ENCODE assay signal across 8 cellular contexts in genomic region chr10:86899670-86900276, GRCh38. TPM values are rescaled to one million over a fixed set of nuclear protein-coding genes. Genes with fewer than 3 reads are reported as not detected.
A peak's percentile ranks its signal among the peaks of the same experiment; 100 is the strongest.
DNase-seq lines count a peak whose midpoint lies in the region; FAIRE-seq and TF ChIP-seq lines count a peak whose summit lies in the region.

No MANE protein-coding gene starts in this region.

- no peak overlapping the region for H3K4me3 Mint-ChIP-seq in activated CD4-positive, alpha-beta memory T cell treated with anti-CD3 and anti-CD28 coated beads, Interleukin-2, amount 10 ng/mL, durations not matched to agents 7 days and 5 days
- H3K4me3 Mint-ChIP-seq in nephron, result no peak overlapping the region

- H3K36me3 ChIP-seq in BE2C, result peaks cover 22% of the 10 kb centered on the region

- H3K4me3 ChIP-seq in BE2C (ENCODE audit: low read depth, low read length) (no peak overlapping the region), fibroblast of the aortic adventitia (ENCODE audit: low read depth, low read length) (no peak overlapping the region)

- TF ChIP-seq CTCF in BE2C (IDR thresholded peaks at IDR 0.05; ENCODE audit: low read depth, low read length) (peak; percentile 77), fibroblast of the aortic adventitia (IDR thresholded peaks at IDR 0.05; ENCODE audit: insufficient read depth, low read length) (peak; percentile 75), nephron (IDR thresholded peaks at IDR 0.05; ENCODE audit: unreplicated experiment in 3 of 3) (peak; percentile 77 to 88 (median 81))

- POLR2A ChIA-PET in activated CD4-positive, alpha-beta memory T cell treated with anti-CD3 and anti-CD28 coated beads, Interleukin-2, amount 10 ng/mL, durations not matched to agents 7 days and 5 days (lab: Charles Lee), result interaction anchor here (0.7 to 0.9 kb wide), 2 partner anchors 206 to 499 kb away, joined by 3 to 5 read pairs; no protein-coding TSS in a partner anchor

- peak; percentile 68 for DNase-seq in BE2C
- DNase-seq in GM19239 (ENCODE audit: insufficient read length, low spot score), result no peak
- DNase-seq in NCI-H2227 (lab: John Stamatoyannopoulos, UW; ENCODE audit: unreplicated experiment), result peak; percentile 58
- peak; percentile 43 for DNase-seq in activated CD4-positive, alpha-beta memory T cell treated with anti-CD3 and anti-CD28 coated beads, Interleukin-2, amount 10 ng/mL, durations not matched to agents 7 days and 5 days
- DNase-seq in fibroblast of the aortic adventitia (ENCODE audit: low read depth), result peak; percentile 85
- DNase-seq in urothelium cell line (ENCODE audit: low spot score), result peak; percentile 25
- DNase-seq in NK-92 treated with Interleukin-12 subunit alpha and Interleukin-12 subunit beta, amount 100 ng/mL, for 24 hours (lab: John Stamatoyannopoulos, UW), result no peak

- CTCF ChIA-PET in activated CD4-positive, alpha-beta memory T cell treated with anti-CD3 and anti-CD28 coated beads, Interleukin-2, amount 10 ng/mL, durations not matched to agents 7 days and 5 days (lab: Charles Lee), result interaction anchor here (0.7 to 5.9 kb wide), 8 partner anchors 10 to 211 kb away, joined by 3 to 28 read pairs (median 4); no protein-coding TSS in a partner anchor

- peaks cover 4% of the 10 kb centered on the region for H3K36me3 Mint-ChIP-seq in activated CD4-positive, alpha-beta memory T cell treated with anti-CD3 and anti-CD28 coated beads, Interleukin-2, amount 10 ng/mL, durations not matched to agents 7 days and 5 days (ENCODE audit: low read depth)
- peaks cover 55% of the 10 kb centered on the region for H3K36me3 Mint-ChIP-seq in nephron (ENCODE audit: low read depth)

- no peaks in the 10 kb centered on the region for H3K27me3 ChIP-seq in BE2C

- peak; percentile 70 for FAIRE-seq in GM19239 (lab: Jason Lieb, UNC)
- no peak for FAIRE-seq in urothelium cell line (lab: Jason Lieb, UNC)

- peaks cover 6% of the 10 kb centered on the region; the same call in 1 of the 2 replicates for H3K4me1 ChIP-seq in BE2C

- no peaks in the 10 kb centered on the region for H3K9me3 ChIP-seq in BE2C

- H3K27me3 Mint-ChIP-seq in activated CD4-positive, alpha-beta memory T cell treated with anti-CD3 and anti-CD28 coated beads, Interleukin-2, amount 10 ng/mL, durations not matched to agents 7 days and 5 days, result no peaks in the 10 kb centered on the region
- no peaks in the 10 kb centered on the region for H3K27me3 Mint-ChIP-seq in nephron (ENCODE audit: low read depth)

- H3K4me1 Mint-ChIP-seq in activated CD4-positive, alpha-beta memory T cell treated with anti-CD3 and anti-CD28 coated beads, Interleukin-2, amount 10 ng/mL, durations not matched to agents 7 days and 5 days, result no peaks in the 10 kb centered on the region
- H3K4me1 Mint-ChIP-seq in nephron, result peaks cover 25% of the 10 kb centered on the region

- no peaks in the 10 kb centered on the region for H3K9me3 Mint-ChIP-seq in activated CD4-positive, alpha-beta memory T cell treated with anti-CD3 and anti-CD28 coated beads, Interleukin-2, amount 10 ng/mL, durations not matched to agents 7 days and 5 days
- peaks cover 7% of the 10 kb centered on the region for H3K9me3 Mint-ChIP-seq in nephron

- no peak overlapping the region for H3K27ac Mint-ChIP-seq in activated CD4-positive, alpha-beta memory T cell treated with anti-CD3 and anti-CD28 coated beads, Interleukin-2, amount 10 ng/mL, durations not matched to agents 7 days and 5 days
- peak overlapping the region; percentile 3 to 61 (median 28) for H3K27ac Mint-ChIP-seq in nephron

RNA-seq across cellular contexts. Expression of gene MMRN2, which starts 57.6 kb away (rescaled TPM):
- polyA plus RNA-seq in BE2C (2012; ENCODE audit: insufficient read depth, insufficient read length, low read depth), result not detected
- total RNA-seq in activated CD4-positive, alpha-beta memory T cell treated with anti-CD3 and anti-CD28 coated beads, Interleukin-2, amount 10 ng/mL, durations not matched to agents 7 days and 5 days, result not detected
- total RNA-seq in fibroblast of the aortic adventitia (ENCODE audit: low replicate concordance), result 5.1 and 5.4 TPM in 2 replicates

RNA-seq across cellular contexts. Expression of gene SNCG, which starts 58.6 kb away (rescaled TPM):
- 9.6 TPM for polyA plus RNA-seq in BE2C (2012; ENCODE audit: insufficient read depth, insufficient read length, low read depth)
- total RNA-seq in activated CD4-positive, alpha-beta memory T cell treated with anti-CD3 and anti-CD28 coated beads, Interleukin-2, amount 10 ng/mL, durations not matched to agents 7 days and 5 days, result not detected
- total RNA-seq in fibroblast of the aortic adventitia (ENCODE audit: low replicate concordance), result 2.8 and 18.2 TPM in 2 replicates

Comparison
In these comparisons a context has a peak if more than half of its experiments do, and no peak if none do; other contexts are left out.
1. DNase-seq: peak in BE2C (single experiment), NCI-H2227 (single experiment), activated CD4-positive, alpha-beta memory T cell treated with anti-CD3 and anti-CD28 coated beads, Interleukin-2, amount 10 ng/mL, durations not matched to agents 7 days and 5 days (single experiment), fibroblast of the aortic adventitia (single experiment) and urothelium cell line (single experiment); none in GM19239 (single experiment) and NK-92 treated with Interleukin-12 subunit alpha and Interleukin-12 subunit beta, amount 100 ng/mL, for 24 hours (single experiment).
2. Peak in every context shown above with its lines, with median percentiles within 50 percentile points of each other: CTCF ChIP-seq.